Comparison of ENCODE assay signal across 27 cellular contexts in genomic region chr1:955439-955838, GRCh38. TPM values are rescaled to one million over a fixed set of nuclear protein-coding genes. Genes with fewer than 3 reads are reported as not detected.
"Had no signal": no experiment of that assay in that cellular context is flagged by ENCODE, and none has a peak within 500 bp of the region (broad histone marks: within the 10 kb centered on the region; RNA-seq: fewer than 3 reads in every experiment).

No MANE protein-coding gene starts in this region.

- H3K9me3 Mint-ChIP-seq: activated CD4-positive, alpha-beta T cell treated with anti-CD3 and anti-CD28 coated beads, Interleukin-2, amount 10 ng/mL, durations not matched to agents 24 days and 14 days; activated CD8-positive, alpha-beta T cell treated with anti-CD3 and anti-CD28 coated beads for 36 hours; activated naive CD4-positive, alpha-beta T cell treated with anti-CD3 and anti-CD28 coated beads, Interleukin-2, amount 50 U/mL, for 24 hours; nephron progenitor cell; stimulated activated naive B cell treated with anti-CD40 and anti-IgM and Interleukin-4, amounts not matched to agents 10 μg/mL and 1 μg/mL and 100 μg/mL, for 72 hours had no signal

- H3K27ac Mint-ChIP-seq: activated CD4-positive, alpha-beta T cell treated with anti-CD3 and anti-CD28 coated beads, Interleukin-2, amount 10 ng/mL, durations not matched to agents 24 days and 14 days; activated CD8-positive, alpha-beta memory T cell treated with anti-CD3 and anti-CD28 coated beads, Interleukin-2, amount 10 ng/mL, durations not matched to agents 7 days and 5 days; activated CD8-positive, alpha-beta T cell treated with anti-CD3 and anti-CD28 coated beads for 36 hours; activated naive CD4-positive, alpha-beta T cell treated with anti-CD3 and anti-CD28 coated beads, Interleukin-2, amount 50 U/mL, for 24 hours; nephron progenitor cell; stimulated activated naive B cell treated with anti-CD40 and anti-IgM and Interleukin-4, amounts not matched to agents 10 μg/mL and 1 μg/mL and 100 μg/mL, for 72 hours had no signal

- DNase-seq: activated CD4-positive, alpha-beta T cell treated with anti-CD3 and anti-CD28 coated beads, Interleukin-2, amount 10 ng/mL, durations not matched to agents 24 days and 14 days; activated CD8-positive, alpha-beta memory T cell treated with anti-CD3 and anti-CD28 coated beads, Interleukin-2, amount 10 ng/mL, durations not matched to agents 7 days and 5 days; activated CD8-positive, alpha-beta T cell treated with anti-CD3 and anti-CD28 coated beads for 36 hours; activated gamma-delta T cell; activated T-cell treated with anti-CD3 and anti-CD28 coated beads for 4 hours; anterior cingulate cortex; body of pancreas; cortex of kidney; heart left ventricle; left ventricle myocardium superior; mammary epithelial cell; midbrain; nephron progenitor cell; stimulated activated CD4-positive, alpha-beta T cell treated with anti-CD3 and anti-CD28 coated beads, Interleukin-2, amount 100 ng/mL, for 48 hours; stimulated activated CD8-positive, alpha-beta memory T cell treated with anti-CD3 and anti-CD28 coated beads, Interleukin-4, amount 100 ng/mL, for 48 hours; stimulated activated naive B cell treated with anti-CD40 and anti-IgM and Interleukin-4, amounts not matched to agents 10 μg/mL and 1 μg/mL and 100 μg/mL, for 72 hours; trophoblast cell had no signal

- ATAC-seq: activated CD4-positive, CD25-positive, alpha-beta regulatory T cell treated with anti-CD3 and anti-CD28 coated beads, Interleukin-2, amount 50 U/mL, for 24 hours; activated CD8-positive, alpha-beta memory T cell treated with anti-CD3 and anti-CD28 coated beads, Interleukin-2, amount 10 ng/mL, durations not matched to agents 7 days and 5 days; activated CD8-positive, alpha-beta T cell treated with anti-CD3 and anti-CD28 coated beads for 36 hours; body of pancreas; heart left ventricle; left ventricle myocardium superior; stimulated activated naive B cell treated with anti-CD40 and anti-IgM and Interleukin-4, amounts not matched to agents 10 μg/mL and 1 μg/mL and 100 μg/mL, for 72 hours had no signal

- H3K27ac ChIP-seq: body of pancreas, cardiac muscle cell, heart left ventricle, prostate gland, vagina, VCaP had no signal

- H3K27me3 ChIP-seq: body of pancreas, heart left ventricle, vagina had no signal

- H3K4me3 Mint-ChIP-seq: activated CD4-positive, alpha-beta T cell treated with anti-CD3 and anti-CD28 coated beads, Interleukin-2, amount 10 ng/mL, durations not matched to agents 24 days and 14 days; activated CD8-positive, alpha-beta memory T cell treated with anti-CD3 and anti-CD28 coated beads, Interleukin-2, amount 10 ng/mL, durations not matched to agents 7 days and 5 days; activated CD8-positive, alpha-beta T cell treated with anti-CD3 and anti-CD28 coated beads for 36 hours; activated naive CD4-positive, alpha-beta T cell treated with anti-CD3 and anti-CD28 coated beads, Interleukin-2, amount 50 U/mL, for 24 hours; nephron progenitor cell; stimulated activated naive B cell treated with anti-CD40 and anti-IgM and Interleukin-4, amounts not matched to agents 10 μg/mL and 1 μg/mL and 100 μg/mL, for 72 hours had no signal

- H3K9me3 ChIP-seq: body of pancreas, heart left ventricle, prostate gland, vagina had no signal

- H3K4me3 ChIP-seq: body of pancreas, cardiac muscle cell, heart left ventricle, prostate gland, vagina had no signal

- H3K27me3 Mint-ChIP-seq: activated CD4-positive, alpha-beta T cell treated with anti-CD3 and anti-CD28 coated beads, Interleukin-2, amount 10 ng/mL, durations not matched to agents 24 days and 14 days; activated CD8-positive, alpha-beta memory T cell treated with anti-CD3 and anti-CD28 coated beads, Interleukin-2, amount 10 ng/mL, durations not matched to agents 7 days and 5 days; activated CD8-positive, alpha-beta T cell treated with anti-CD3 and anti-CD28 coated beads for 36 hours; activated naive CD4-positive, alpha-beta T cell treated with anti-CD3 and anti-CD28 coated beads, Interleukin-2, amount 50 U/mL, for 24 hours; stimulated activated naive B cell treated with anti-CD40 and anti-IgM and Interleukin-4, amounts not matched to agents 10 μg/mL and 1 μg/mL and 100 μg/mL, for 72 hours had no signal

RNA-seq across cellular contexts. Expression of gene PLEKHN1, which starts 10.8 kb away (rescaled TPM):
- total RNA-seq: body of pancreas, cerebellum, left ventricle myocardium superior, temporal lobe had no signal

RNA-seq across cellular contexts. Expression of gene PERM1, which starts 26.5 kb away (rescaled TPM):
- total RNA-seq: activated CD4-positive, alpha-beta T cell treated with anti-CD3 and anti-CD28 coated beads, Interleukin-2, amount 10 ng/mL, durations not matched to agents 24 days and 14 days; activated CD8-positive, alpha-beta memory T cell treated with anti-CD3 and anti-CD28 coated beads, Interleukin-2, amount 10 ng/mL, durations not matched to agents 7 days and 5 days; activated CD8-positive, alpha-beta T cell treated with anti-CD3 and anti-CD28 coated beads for 36 hours; body of pancreas; epithelial cell of proximal tubule; mammary epithelial cell; osteocyte; vagina had no signal
- polyA plus RNA-seq: mammary epithelial cell had no signal

RNA-seq across cellular contexts. Expression of gene SAMD11, which starts 31.7 kb away (rescaled TPM):
- total RNA-seq: activated CD4-positive, alpha-beta T cell treated with anti-CD3 and anti-CD28 coated beads, Interleukin-2, amount 10 ng/mL, durations not matched to agents 24 days and 14 days; activated CD8-positive, alpha-beta T cell treated with anti-CD3 and anti-CD28 coated beads for 36 hours; mammary epithelial cell had no signal
- polyA plus RNA-seq: mammary epithelial cell had no signal
